Comparison of ENCODE assay signal across 19 cellular contexts in genomic region chr15:69318033-69318432, GRCh38. TPM values are rescaled to one million over a fixed set of nuclear protein-coding genes. Genes with fewer than 3 reads are reported as not detected.
DNase-seq lines count a peak whose midpoint lies in the region; ATAC-seq, FAIRE-seq and TF ChIP-seq lines count a peak whose summit lies in the region.
"Had no signal": no experiment of that assay in that cellular context is flagged by ENCODE, and none has a peak within 500 bp of the region (broad histone marks: within the 10 kb centered on the region; RNA-seq: fewer than 3 reads in every experiment).

No MANE protein-coding gene starts in this region.

- H3K36me3 Mint-ChIP-seq in natural killer cell treated with Interleukin-12 subunit alpha and Interleukin-12 subunit beta and Interleukin-15 and Interleukin-18, amount 100 ng/mL, for 72 hours, result no peaks in the 10 kb centered on the region
- no peaks in the 10 kb centered on the region for H3K36me3 Mint-ChIP-seq in natural killer cell
- H3K36me3 Mint-ChIP-seq: IgD-negative memory B cell had no signal

- peaks cover 11 to 21% of the 10 kb centered on the region in 2 donors for H3K27me3 Mint-ChIP-seq in natural killer cell treated with Interleukin-12 subunit alpha and Interleukin-12 subunit beta and Interleukin-15 and Interleukin-18, amount 100 ng/mL, for 72 hours
- H3K27me3 Mint-ChIP-seq in natural killer cell (ENCODE audit: low read depth in 2 of 2), result peaks cover 5 to 7% of the 10 kb centered on the region in 2 donors

- no peak for FAIRE-seq in kidney (lab: Jason Lieb, UNC)

- H3K27ac ChIP-seq in kidney (ENCODE audit: low read depth in 2 of 2, low read length in 2 of 2), result peak overlapping the region; percentile 71 to 79
- H3K27ac ChIP-seq in parathyroid adenoma, result peak overlapping the region; percentile 69
- H3K27ac ChIP-seq: KMS-11 had no signal

- no peaks in the 10 kb centered on the region for H3K9me3 Mint-ChIP-seq in natural killer cell treated with Interleukin-12 subunit alpha and Interleukin-12 subunit beta and Interleukin-15 and Interleukin-18, amount 100 ng/mL, for 72 hours
- H3K9me3 Mint-ChIP-seq in natural killer cell, result no peaks in the 10 kb centered on the region
- H3K9me3 Mint-ChIP-seq: IgD-negative memory B cell had no signal

- H3K27ac Mint-ChIP-seq in natural killer cell treated with Interleukin-12 subunit alpha and Interleukin-12 subunit beta and Interleukin-15 and Interleukin-18, amount 100 ng/mL, for 72 hours, result no peak overlapping the region
- no peak overlapping the region for H3K27ac Mint-ChIP-seq in natural killer cell
- H3K27ac Mint-ChIP-seq: IgD-negative memory B cell had no signal

- H3K9ac ChIP-seq in kidney (ENCODE audit: low read length in 2 of 2) (peak overlapping the region in 1 of 2 donors; percentile 52), parathyroid adenoma (no peak overlapping the region)
- H3K9ac ChIP-seq: KMS-11 had no signal

- H3K4me1 Mint-ChIP-seq in natural killer cell treated with Interleukin-12 subunit alpha and Interleukin-12 subunit beta and Interleukin-15 and Interleukin-18, amount 100 ng/mL, for 72 hours (ENCODE audit: low read depth in 2 of 2), result peaks cover 0 to 12% of the 10 kb centered on the region in 2 donors
- H3K4me1 Mint-ChIP-seq in natural killer cell, result no peaks in the 10 kb centered on the region

- no peak overlapping the region for H2AFZ ChIP-seq in parathyroid adenoma

- H3K4me3 ChIP-seq in kidney (ENCODE audit: low read length in 2 of 2) (no peak overlapping the region), parathyroid adenoma (ENCODE audit: low read depth, low read length) (no peak overlapping the region)

- H3K36me3 ChIP-seq in kidney (ENCODE audit: control insufficient read depth in 1 of 2, insufficient read depth in 2 of 2, low read length in 2 of 2) (no peaks in the 10 kb centered on the region), parathyroid adenoma (ENCODE audit: control insufficient read depth, insufficient read depth, low read length) (no peaks in the 10 kb centered on the region)
- H3K36me3 ChIP-seq: BE2C had no signal

- no peak overlapping the region for H3K4me3 Mint-ChIP-seq in natural killer cell treated with Interleukin-12 subunit alpha and Interleukin-12 subunit beta and Interleukin-15 and Interleukin-18, amount 100 ng/mL, for 72 hours
- H3K4me3 Mint-ChIP-seq in natural killer cell, result no peak overlapping the region
- H3K4me3 Mint-ChIP-seq: IgD-negative memory B cell had no signal

- H3K4me1 ChIP-seq in kidney (ENCODE audit: control insufficient read depth in 1 of 2, insufficient read depth in 1 of 2, low read depth in 1 of 2, low read length in 2 of 2), result peaks cover 38 to 52% of the 10 kb centered on the region in 2 donors
- H3K4me1 ChIP-seq in parathyroid adenoma, result peaks cover 25% of the 10 kb centered on the region

- peak in 1 of 2 donors; percentile 40 for ATAC-seq in natural killer cell treated with Interleukin-12 subunit alpha and Interleukin-12 subunit beta and Interleukin-15 and Interleukin-18, amount 100 ng/mL, for 72 hours
- ATAC-seq in natural killer cell (no peak), GM21576 (IDR thresholded peaks at IDR 0.05; ENCODE audit: unreplicated experiment) (no peak)

- intact Hi-C loops in natural killer cell (cut with micrococcal nuclease), result no loop called here
- intact Hi-C loops in kidney (cut with DNase I), result no loop called here

- H3K79me2 ChIP-seq in parathyroid adenoma, result peaks cover 27% of the 10 kb centered on the region

- TF ChIP-seq CTCF in natural killer cell (IDR thresholded peaks at IDR 0.05) (no peak), kidney (IDR thresholded peaks at IDR 0.05; ENCODE audit: borderline replicate concordance, extremely low read depth, insufficient read depth) (no peak), parathyroid adenoma (IDR thresholded peaks at IDR 0.05) (no peak)

- no peaks in the 10 kb centered on the region for H3K27me3 ChIP-seq in parathyroid adenoma (ENCODE audit: control insufficient read depth, insufficient read depth, low read length)
- H3K27me3 ChIP-seq: BE2C had no signal

- DNase-seq in natural killer cell treated with Interleukin-12 subunit alpha and Interleukin-12 subunit beta and Interleukin-15 and Interleukin-18, amount 100 ng/mL, for 72 hours (ENCODE audit: low spot score), result peak; percentile 18
- DNase-seq in natural killer cell (no peak), kidney (no peak), DMS153 (lab: John Stamatoyannopoulos, UW) (no peak), SIG-M5 treated with dmso at 0.1 percent for 504 hours (lab: John Stamatoyannopoulos, UW; ENCODE audit: unreplicated experiment) (no peak), NCI-H510A treated with DMSO at 0.1 percent for 48 hours (lab: John Stamatoyannopoulos, UW) (no peak)
- DNase-seq: 8988T, BE2C, GOT3, HCEC 1CT, MM.1S, NCI-H2029, NCI-H69, Right ventricle myocardium superior, RPMI8226 had no signal

- H3K4me2 ChIP-seq in parathyroid adenoma (ENCODE audit: low read length), result no peak overlapping the region
- H3K4me2 ChIP-seq: KMS-11 had no signal

- H3K9me3 ChIP-seq in kidney (ENCODE audit: control insufficient read depth in 1 of 2, low read length in 2 of 2) (no peaks in the 10 kb centered on the region), parathyroid adenoma (ENCODE audit: control insufficient read depth, low read length) (no peaks in the 10 kb centered on the region)
- H3K9me3 ChIP-seq: BE2C had no signal

RNA-seq across cellular contexts. Expression of gene PAQR5, which starts 19.3 kb away (rescaled TPM):
- total RNA-seq in natural killer cell treated with Interleukin-12 subunit alpha and Interleukin-12 subunit beta and Interleukin-15 and Interleukin-18, amount 100 ng/mL, for 72 hours, result not detected
- 1 to 10 TPM in 1 of 3 donors, under 1 TPM in 2; 0.40 to 1.1 (median 0.59) TPM for total RNA-seq in natural killer cell
- total RNA-seq in kidney, result 51.3 TPM
- 32.7 TPM for polyA plus RNA-seq in kidney (ENCODE audit: insufficient read depth, low read depth, low replicate concordance)
- polyA plus RNA-seq: IgD-negative memory B cell had no signal

Comparison
In these comparisons a context has a peak if more than half of its experiments do, and no peak if none do; other contexts are left out.
1. RNA of gene PAQR5, which starts 19.3 kb away (total RNA-seq): 51.3 TPM in kidney (single experiment); 0.40 to 1.1 TPM in natural killer cell and not detected in natural killer cell treated with Interleukin-12 subunit alpha and Interleukin-12 subunit beta and Interleukin-15 and Interleukin-18, amount 100 ng/mL, for 72 hours; every median in the first group is over 10 times any median in the second.